ENCODE assay signal across 8 cellular contexts in the genomic region with DNA sequence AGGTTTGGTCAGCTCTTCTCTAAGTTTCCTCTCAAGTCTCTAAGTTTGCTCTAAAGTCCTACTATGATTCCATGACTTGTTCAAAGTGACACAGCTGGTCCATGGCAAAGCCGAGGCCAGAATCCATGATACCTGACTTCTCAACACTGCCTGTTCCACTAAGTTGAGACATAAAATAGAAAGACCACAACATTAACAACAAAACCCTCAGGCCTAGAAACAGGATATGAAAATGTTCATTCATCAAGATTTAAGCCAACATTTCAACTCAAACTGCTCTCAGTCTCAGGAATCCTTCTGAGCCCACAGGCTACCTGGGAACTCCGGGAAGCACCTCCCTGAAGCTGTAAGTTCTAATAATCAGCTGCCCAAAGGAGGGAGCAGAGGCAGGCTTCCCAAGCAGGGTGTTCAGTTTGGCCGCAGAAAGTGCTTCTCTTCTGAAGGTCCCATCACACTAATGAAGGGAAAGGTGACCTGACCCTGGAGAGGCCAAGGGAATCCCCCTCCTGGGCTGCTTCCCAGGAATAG.
DNase-seq lines count a peak whose midpoint lies in the region; ATAC-seq, FAIRE-seq and TF ChIP-seq lines count a peak whose summit lies in the region.

No MANE protein-coding gene starts in this region.

- FAIRE-seq in urothelium cell line (lab: Jason Lieb, UNC), result no peak

- ATAC-seq in HG03108 (IDR thresholded peaks at IDR 0.05; ENCODE audit: unreplicated experiment), result no peak
- ATAC-seq in GM18511 (IDR thresholded peaks at IDR 0.05; ENCODE audit: unreplicated experiment), result no peak
- no peak for ATAC-seq in GM19351 (IDR thresholded peaks at IDR 0.05; ENCODE audit: unreplicated experiment)

- H3K27me3 ChIP-seq in ACC112 (ENCODE audit: insufficient read depth, low read length) (no peaks in the 10 kb centered on the region), breast epithelium (no peaks in the 10 kb centered on the region)

- no peaks in the 10 kb centered on the region for H3K9me3 Mint-ChIP-seq in nephron progenitor cell

- TF ChIP-seq CTCF in breast epithelium (IDR thresholded peaks at IDR 0.05) (no peak), nephron progenitor cell (IDR thresholded peaks at IDR 0.05) (no peak)

- H3K36me3 ChIP-seq in ACC112 (ENCODE audit: insufficient read depth, low read length) (peaks cover 5% of the 10 kb centered on the region), breast epithelium (no peaks in the 10 kb centered on the region)

- H3K79me2 ChIP-seq in ACC112 (ENCODE audit: control insufficient read depth, insufficient read depth, low read length, unreplicated experiment), result peaks cover 9% of the 10 kb centered on the region

- intact Hi-C loops in breast epithelium (cut with DNase I; ENCODE audit: low total_unique reads), result no loop called here

- peaks cover 3% of the 10 kb centered on the region for H3K27me3 Mint-ChIP-seq in nephron progenitor cell (ENCODE audit: low read depth, poor library complexity)

- no peaks in the 10 kb centered on the region for H3K9me3 ChIP-seq in breast epithelium

- H3K27ac Mint-ChIP-seq in nephron progenitor cell, result peak overlapping the region; percentile 85

- H3K4me3 Mint-ChIP-seq in nephron progenitor cell, result no peak overlapping the region

- H3K4me1 ChIP-seq in ACC112 (ENCODE audit: control insufficient read depth, insufficient read depth, low read length, unreplicated experiment), result peaks cover 55% of the 10 kb centered on the region
- peaks cover 3 to 10% of the 10 kb centered on the region in 2 donors for H3K4me1 ChIP-seq in breast epithelium

- H3K4me1 Mint-ChIP-seq in nephron progenitor cell, result peaks cover 13% of the 10 kb centered on the region

- no peak overlapping the region for H2AFZ ChIP-seq in ACC112 (ENCODE audit: low read length, unreplicated experiment)

- H3K4me3 ChIP-seq in ACC112 (ENCODE audit: low read depth, low read length) (peak overlapping the region; percentile 60; the same call in 1 of the 2 replicates), breast epithelium (no peak overlapping the region)

- DNase-seq in MV-4-11 (lab: John Stamatoyannopoulos, UW), result peak; percentile 18
- no peak for DNase-seq in breast epithelium (ENCODE audit: low spot score in 2 of 2)
- no peak for DNase-seq in nephron progenitor cell
- no peak for DNase-seq in urothelium cell line (ENCODE audit: low spot score)

- peaks cover 48% of the 10 kb centered on the region for H3K36me3 Mint-ChIP-seq in nephron progenitor cell (ENCODE audit: low read depth)

- H3K27ac ChIP-seq in ACC112 (ENCODE audit: low read depth, low read length) (peak overlapping the region; percentile 100), breast epithelium (peak overlapping the region; percentile 90 to 92)

- no peak for TF ChIP-seq POLR2A in breast epithelium (IDR thresholded peaks at IDR 0.05)
